In genomic region chr2:189183170-189183569, GRCh38 we compare ENCODE assay signal across 22 cellular contexts.
"Had no signal": no experiment of that assay in that cellular context is flagged by ENCODE, and none has a peak within 500 bp of the region (broad histone marks: within the 10 kb centered on the region; RNA-seq: fewer than 3 reads in every experiment).

No MANE protein-coding gene starts in this region.

- H3K27ac Mint-ChIP-seq: memory B cell; stimulated activated naive B cell treated with anti-CD40 and anti-IgM and Interleukin-4, amounts not matched to agents 10 μg/mL and 1 μg/mL and 100 μg/mL, for 72 hours; stimulated activated naive CD8-positive, alpha-beta T cell treated with anti-CD3 and anti-CD28 coated beads, Interleukin-15, Interleukin-2, amounts not matched to agents 100 ng/mL and 50 ng/mL, for 24 hours had no signal

- H3K4me3 Mint-ChIP-seq: memory B cell; naive thymus-derived CD4-positive, alpha-beta T cell; stimulated activated naive B cell treated with anti-CD40 and anti-IgM and Interleukin-4, amounts not matched to agents 10 μg/mL and 1 μg/mL and 100 μg/mL, for 72 hours; stimulated activated naive CD8-positive, alpha-beta T cell treated with anti-CD3 and anti-CD28 coated beads, Interleukin-15, Interleukin-2, amounts not matched to agents 100 ng/mL and 50 ng/mL, for 24 hours had no signal

- H3K27ac ChIP-seq: dorsolateral prefrontal cortex, ovary, psoas muscle, skin epidermis, thoracic aorta, tibial nerve, upper lobe of left lung had no signal

- H3K36me3 Mint-ChIP-seq: memory B cell; naive thymus-derived CD4-positive, alpha-beta T cell; stimulated activated naive B cell treated with anti-CD40 and anti-IgM and Interleukin-4, amounts not matched to agents 10 μg/mL and 1 μg/mL and 100 μg/mL, for 72 hours had no signal

- ATAC-seq: left lobe of liver; naive thymus-derived CD4-positive, alpha-beta T cell; psoas muscle; right cardiac atrium; stimulated activated naive B cell treated with anti-CD40 and anti-IgM and Interleukin-4, amounts not matched to agents 10 μg/mL and 1 μg/mL and 100 μg/mL, for 72 hours had no signal

- H3K27me3 ChIP-seq: ovary, tibial nerve, upper lobe of left lung had no signal

- H3K9me3 Mint-ChIP-seq: memory B cell; stimulated activated naive B cell treated with anti-CD40 and anti-IgM and Interleukin-4, amounts not matched to agents 10 μg/mL and 1 μg/mL and 100 μg/mL, for 72 hours; stimulated activated naive CD8-positive, alpha-beta T cell treated with anti-CD3 and anti-CD28 coated beads, Interleukin-15, Interleukin-2, amounts not matched to agents 100 ng/mL and 50 ng/mL, for 24 hours had no signal

- H3K4me3 ChIP-seq: dorsolateral prefrontal cortex, lung, ovary, psoas muscle, skin epidermis, thoracic aorta, tibial nerve, upper lobe of left lung had no signal

- H3K4me1 Mint-ChIP-seq: stimulated activated naive B cell treated with anti-CD40 and anti-IgM and Interleukin-4, amounts not matched to agents 10 μg/mL and 1 μg/mL and 100 μg/mL, for 72 hours had no signal

- DNase-seq: dorsolateral prefrontal cortex; effector CD4-positive, alpha-beta T cell; head of caudate nucleus; kidney; midbrain; naive thymus-derived CD4-positive, alpha-beta T cell; occipital lobe; ovary; posterior cingulate gyrus; psoas muscle; right cardiac atrium; stimulated activated CD4-positive, alpha-beta T cell treated with anti-CD3 and anti-CD28 coated beads, Interleukin-15, amount 100 ng/mL, for 24 hours; stimulated activated CD4-positive, alpha-beta T cell treated with anti-CD3 and anti-CD28 coated beads, Interleukin-2, amount 100 ng/mL, for 48 hours; stimulated activated naive B cell treated with anti-CD40 and anti-IgM and Interleukin-4, amounts not matched to agents 10 μg/mL and 1 μg/mL and 100 μg/mL, for 72 hours; upper lobe of left lung had no signal

- H3K36me3 ChIP-seq: ovary, thoracic aorta, tibial nerve, upper lobe of left lung had no signal

- H3K4me1 ChIP-seq: psoas muscle, upper lobe of left lung had no signal
